In the genomic region with DNA sequence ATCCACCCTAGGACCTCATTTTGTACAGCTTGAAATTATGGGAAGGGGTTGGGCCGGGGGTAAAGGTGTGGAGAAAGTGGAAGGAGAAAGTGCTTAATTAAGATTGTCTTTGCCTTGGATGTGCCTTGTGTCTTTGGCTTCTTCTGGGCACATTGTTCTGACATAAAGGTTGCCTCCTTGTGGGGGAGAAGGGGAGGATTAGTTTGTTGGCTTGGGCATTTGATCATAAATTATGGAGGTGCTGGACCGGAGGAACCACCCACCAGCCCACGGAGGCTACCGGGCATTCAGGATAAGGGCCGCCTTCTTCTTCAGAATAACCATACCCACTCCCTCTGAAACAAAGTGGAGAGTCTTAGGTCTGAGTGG, we compare ENCODE assay signal across 8 cellular contexts. TPM values are rescaled to one million over a fixed set of nuclear protein-coding genes. Genes with fewer than 3 reads are reported as not detected.
DNase-seq lines count a peak whose midpoint lies in the region; ATAC-seq and TF ChIP-seq lines count a peak whose summit lies in the region.

No MANE protein-coding gene starts in this region.

- peaks cover 20% of the 10 kb centered on the region for H3K36me3 Mint-ChIP-seq in neural progenitor cell

- peak overlapping the region; percentile 97 for H3K27ac Mint-ChIP-seq in neural progenitor cell

- peaks cover 3% of the 10 kb centered on the region for H3F3A ChIP-seq in neural progenitor cell (ENCODE audit: low read depth)

- TF ChIP-seq CTCF in C4-2B (conservative IDR thresholded peaks at IDR 0.05), result no peak
- peak; percentile 27 for TF ChIP-seq CTCF in neural progenitor cell (IDR thresholded peaks at IDR 0.05)

- no peak overlapping the region for H2AFZ ChIP-seq in neural progenitor cell (replicated peaks)

- H3K27me3 ChIP-seq in neural progenitor cell, result no peaks in the 10 kb centered on the region

- H4K20me1 ChIP-seq in neural progenitor cell (ENCODE audit: low read depth), result peaks cover 53% of the 10 kb centered on the region

- H3K9me3 Mint-ChIP-seq in neural progenitor cell, result no peaks in the 10 kb centered on the region

- H3K4me1 Mint-ChIP-seq in neural progenitor cell, result peaks cover 32% of the 10 kb centered on the region

- H3K4me1 ChIP-seq in neural progenitor cell, result peaks cover 9% of the 10 kb centered on the region

- peak overlapping the region; percentile 100 for H3K4me3 Mint-ChIP-seq in neural progenitor cell

- H3K27ac ChIP-seq in C4-2B (peak overlapping the region; percentile 92), neural progenitor cell (no peak overlapping the region)

- TF ChIP-seq POLR2A in erythroblast (IDR thresholded peaks at IDR 0.05; ENCODE audit: low read length), result no peak

- H3K9me3 ChIP-seq in neural progenitor cell (ENCODE audit: low read depth), result peaks cover 1% of the 10 kb centered on the region

- H3K27me3 Mint-ChIP-seq in neural progenitor cell (ENCODE audit: insufficient read depth, low read depth), result peaks cover 4% of the 10 kb centered on the region

- peaks cover 7% of the 10 kb centered on the region for H3K36me3 ChIP-seq in neural progenitor cell

- peak overlapping the region; percentile 79 for H3K9ac ChIP-seq in neural progenitor cell

- peak overlapping the region; percentile 99 for H3K4me2 ChIP-seq in neural progenitor cell

- peak overlapping the region; percentile 95 for H3K4me3 ChIP-seq in neural progenitor cell

- H3K79me2 ChIP-seq in neural progenitor cell (ENCODE audit: low read depth), result peaks cover 63% of the 10 kb centered on the region

- ATAC-seq in HG03565 (IDR thresholded peaks at IDR 0.05; ENCODE audit: unreplicated experiment), result no peak
- no peak for ATAC-seq in HG03457 (IDR thresholded peaks at IDR 0.05; ENCODE audit: unreplicated experiment)

- DNase-seq in HCEC 1CT (peak; percentile 44), SW480 (ENCODE audit: low spot score) (peak; percentile 58), erythroblast (lab: John Stamatoyannopoulos, UW) (peak; percentile 59 to 66), neural progenitor cell (ENCODE audit: low spot score) (peak; percentile 47), UCSD-AML1 (lab: John Stamatoyannopoulos, UW; ENCODE audit: unreplicated experiment) (no peak)

RNA-seq across cellular contexts. Expression of a gene that starts 1.3 kb away (rescaled TPM):
- total RNA-seq in neural progenitor cell (ENCODE audit: low replicate concordance), result 161 and 203 TPM in 2 replicates

RNA-seq across cellular contexts. Expression of a gene that starts 33.2 kb away (rescaled TPM):
- total RNA-seq in neural progenitor cell (ENCODE audit: low replicate concordance), result 13.3 and 20.5 TPM in 2 replicates

RNA-seq across cellular contexts. Expression of a gene that starts 47.1 kb away (rescaled TPM):
- total RNA-seq in neural progenitor cell (ENCODE audit: low replicate concordance), result 19.7 and 24.4 TPM in 2 replicates

RNA-seq across cellular contexts. Expression of a gene that starts 53.8 kb away (rescaled TPM):
- 24.5 and 34.0 TPM in 2 replicates for total RNA-seq in neural progenitor cell (ENCODE audit: low replicate concordance)
